In the genomic region with DNA sequence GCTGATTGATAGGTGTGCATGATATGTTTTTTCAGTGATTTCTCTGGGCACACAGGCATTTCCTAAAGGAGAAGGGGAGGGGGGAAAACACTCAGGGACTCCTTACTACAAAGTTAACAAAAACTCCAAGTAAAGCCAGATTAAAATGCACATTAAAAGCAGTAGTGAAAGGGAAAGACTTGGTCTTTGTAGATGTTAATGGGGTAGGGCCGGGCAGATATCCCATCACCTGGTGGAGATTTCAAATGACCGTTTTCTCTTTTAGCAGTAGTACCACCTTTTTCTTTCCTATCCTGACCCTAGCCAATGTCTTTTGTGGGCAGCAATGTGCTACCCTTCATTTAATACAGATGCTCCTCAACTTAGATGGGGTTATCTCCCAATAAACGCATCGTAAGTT, we compare ENCODE assay signal across 18 cellular contexts. TPM values are rescaled to one million over a fixed set of nuclear protein-coding genes. Genes with fewer than 3 reads are reported as not detected.
DNase-seq lines count a peak whose midpoint lies in the region; FAIRE-seq and TF ChIP-seq lines count a peak whose summit lies in the region.
"Had no signal": no experiment of that assay in that cellular context is flagged by ENCODE, and none has a peak within 500 bp of the region (broad histone marks: within the 10 kb centered on the region; RNA-seq: fewer than 3 reads in every experiment).

No MANE protein-coding gene starts in this region.

- no peak for TF ChIP-seq POLR2A in H1 (IDR thresholded peaks at IDR 0.05; ENCODE audit: control extremely low read depth in 1 of 2, low read depth in 2 of 2, low read length in 2 of 2)
- no peak for TF ChIP-seq POLR2A in vagina (IDR thresholded peaks at IDR 0.05)

- no peak overlapping the region for H4K5ac ChIP-seq in H1 (ENCODE audit: insufficient read length, low read depth, low read length)

- H3K27me3 Mint-ChIP-seq in CD8-positive, alpha-beta memory T cell = no peaks in the 10 kb centered on the region
- H3K27me3 Mint-ChIP-seq in neural progenitor cell (ENCODE audit: insufficient read depth, low read depth) = peaks cover 2% of the 10 kb centered on the region
- H3K27me3 Mint-ChIP-seq: B cell had no signal

- H3K9me3 ChIP-seq in CD8-positive, alpha-beta memory T cell (ENCODE audit: low read length) = no peaks in the 10 kb centered on the region
- H3K9me3 ChIP-seq in HUES64 (ENCODE audit: insufficient read depth, low read depth, low read length) = no peaks in the 10 kb centered on the region
- H3K9me3 ChIP-seq in H1 (ENCODE audit: insufficient read depth in 2 of 2, low read depth in 1 of 2, low read length in 1 of 2) = no peaks in the 10 kb centered on the region
- no peaks in the 10 kb centered on the region for H3K9me3 ChIP-seq in neural progenitor cell (ENCODE audit: low read depth)
- no peaks in the 10 kb centered on the region for H3K9me3 ChIP-seq in vagina

- 63% methylated on average over 4 of the region's 4 CpGs for WGBS in HUES64
- WGBS in H1 (ENCODE audit: extremely low coverage in 1 of 2, insufficient coverage in 1 of 2, insufficient read length in 1 of 2, insufficient replicate concordance in 2 of 2, low coverage in 1 of 2, low lambda C conversion rate in 2 of 2, missing lambda C conversion rate in 1 of 2), 2 experiments = 71% methylated on average over 4 of the region's 4 CpGs; no CpG with 5 or more reads in 1 of the 2 experiments

- H4K8ac ChIP-seq in H1 (ENCODE audit: extremely low read depth, insufficient read depth, low read length) = no peak overlapping the region

- H3K9ac ChIP-seq in HUES64 (ENCODE audit: low read depth, low read length) (no peak overlapping the region), H1 (replicated peaks in 1 of 4; ENCODE audit: extremely low read depth in 1 of 4, low read depth in 3 of 4, low read length in 3 of 4) (no peak overlapping the region), neural progenitor cell (no peak overlapping the region)
- H3K9ac ChIP-seq: BLaER1 treated with 17β-estradiol and CSF1 and Interleukin-3, amounts not matched to agents 10 nM and 100 nM; GM23248 had no signal

- FAIRE-seq in H1 (lab: Jason Lieb, UNC) = peak; percentile 28
- FAIRE-seq: D721Med, G401.6, GM12892, GM18507 had no signal

- H3K27ac ChIP-seq in CD8-positive, alpha-beta memory T cell (ENCODE audit: low read depth, low read length) = no peak overlapping the region
- H3K27ac ChIP-seq in HUES64 (ENCODE audit: low read depth, low read length) (peak overlapping the region; percentile 31; the same call in 1 of the 2 replicates), H1 (ENCODE audit: low read depth, low read length) (no peak overlapping the region), neural progenitor cell (peak overlapping the region; percentile 45), vagina (no peak overlapping the region)
- H3K27ac ChIP-seq: BLaER1 treated with 17β-estradiol and CSF1 and Interleukin-3, amounts not matched to agents 10 nM and 100 nM; GM23248 had no signal

- H4K91ac ChIP-seq in H1 (replicated peaks; ENCODE audit: insufficient read length, low read length) = no peak overlapping the region

- DNase-seq in CD8-positive, alpha-beta memory T cell = no peak
- DNase-seq in H1 (ENCODE audit: low read depth in 1 of 2, low spot score in 2 of 2) = no peak
- no peak for DNase-seq in neural progenitor cell (ENCODE audit: low spot score)
- DNase-seq in vagina (ENCODE audit: extremely low spot score in 2 of 2) = no peak
- DNase-seq in activated CD4-positive, alpha-beta T cell treated with anti-CD3 and anti-CD28 coated beads, Interleukin-2, amount 50 U/mL, for 48 hours = no peak
- DNase-seq in A172 (ENCODE audit: low spot score) = no peak
- DNase-seq: 8988T; CD8-positive, alpha-beta T cell; COR-L47; GM23248; H7 had no signal

- H3K9me3 Mint-ChIP-seq in CD8-positive, alpha-beta memory T cell = no peaks in the 10 kb centered on the region
- H3K9me3 Mint-ChIP-seq in neural progenitor cell = no peaks in the 10 kb centered on the region

- H3K4me2 ChIP-seq in H1 (ENCODE audit: insufficient read depth in 1 of 2, low read depth in 2 of 2, low read length in 2 of 2) (peak overlapping the region; percentile 31 to 39; a peak in 3 of 4 replicates), neural progenitor cell (peak overlapping the region; percentile 36)
- H3K4me2 ChIP-seq: BLaER1 treated with 17β-estradiol and CSF1 and Interleukin-3, amounts not matched to agents 10 nM and 100 nM had no signal

- no peaks in the 10 kb centered on the region for H3K23me2 ChIP-seq in H1 (ENCODE audit: low read depth, low read length)

- H3K4me1 ChIP-seq in CD8-positive, alpha-beta memory T cell (ENCODE audit: insufficient read depth, low read length) = no peaks in the 10 kb centered on the region
- H3K4me1 ChIP-seq in HUES64 (ENCODE audit: insufficient read depth, low read length) (peaks cover 16% of the 10 kb centered on the region), H1 (replicated peaks in 1 of 4; ENCODE audit: control insufficient read depth in 3 of 4, insufficient read depth in 4 of 4, low read length in 3 of 4) (peaks cover 3 to 10% (median 6%) of the 10 kb centered on the region in 4 experiments; a peak in 6 of 7 replicates), neural progenitor cell (peaks cover 44% of the 10 kb centered on the region), vagina (no peaks in the 10 kb centered on the region)

- POLR2A ChIA-PET in CD8-positive, alpha-beta memory T cell (lab: Charles Lee) = no interaction called here
- POLR2A ChIA-PET in H1 (lab: Charles Lee; ENCODE audit: partially characterized antibody) = interaction anchor here (0.9 to 5.7 kb wide), 8 partner anchors 9 to 54 kb away, joined by 3 to 31 read pairs (median 4); a partner anchor contains a TSS

- H3K79me2 ChIP-seq in H1 (ENCODE audit: control insufficient read depth in 1 of 2, insufficient read depth in 2 of 2, low read length in 2 of 2) (no peaks in the 10 kb centered on the region), neural progenitor cell (ENCODE audit: low read depth) (no peaks in the 10 kb centered on the region)

- no peak overlapping the region for H2BK20ac ChIP-seq in H1 (ENCODE audit: low read length)

- no peak overlapping the region for H3K23ac ChIP-seq in H1 (ENCODE audit: insufficient read length)

- CTCF ChIA-PET in CD8-positive, alpha-beta memory T cell (lab: Charles Lee) = no interaction called here
- CTCF ChIA-PET in H1 (lab: Charles Lee; ENCODE audit: partially characterized antibody) = interaction anchor here (0.5 to 2.2 kb wide), 5 partner anchors 9 to 161 kb away, joined by 3 to 15 read pairs (median 3); no protein-coding TSS in a partner anchor

- no peak overlapping the region for H3K14ac ChIP-seq in H1 (ENCODE audit: insufficient read length)

- no peak overlapping the region for H2BK15ac ChIP-seq in H1 (ENCODE audit: low read length)

- no peak for TF ChIP-seq EP300 in H1 (IDR thresholded peaks at IDR 0.05; ENCODE audit: borderline replicate concordance in 1 of 2, low read depth in 2 of 2, low read length in 2 of 2)

- no peaks in the 10 kb centered on the region for H4K20me1 ChIP-seq in H1 (replicated peaks in 1 of 2; ENCODE audit: control insufficient read depth in 1 of 2, insufficient read depth in 2 of 2, low read length in 2 of 2)
- H4K20me1 ChIP-seq in neural progenitor cell (ENCODE audit: low read depth) = no peaks in the 10 kb centered on the region
- H4K20me1 ChIP-seq: BLaER1 treated with 17β-estradiol and CSF1 and Interleukin-3, amounts not matched to agents 10 nM and 100 nM had no signal

- H2AK5ac ChIP-seq in H1 (ENCODE audit: low read depth, low read length) = no peak overlapping the region

- 0 out of 2 replicates have a peak overlapping the region, but pooled peaks have one; percentile 34 for H3K18ac ChIP-seq in H1 (ENCODE audit: extremely low read depth, low read length)

- H2BK120ac ChIP-seq in H1 (replicated peaks; ENCODE audit: low read depth, low read length) = no peak overlapping the region

- H3K4me3 Mint-ChIP-seq in CD8-positive, alpha-beta memory T cell = no peak overlapping the region
- no peak overlapping the region for H3K4me3 Mint-ChIP-seq in neural progenitor cell
- H3K4me3 Mint-ChIP-seq: B cell; CD8-positive, alpha-beta T cell had no signal

- no peaks in the 10 kb centered on the region for H3K36me3 ChIP-seq in CD8-positive, alpha-beta memory T cell (ENCODE audit: insufficient read depth, low read length)
- H3K36me3 ChIP-seq in HUES64 (ENCODE audit: insufficient read depth, low read length) (peaks cover 4% of the 10 kb centered on the region; the same call in 1 of the 2 replicates), H1 (ENCODE audit: control insufficient read depth in 2 of 4, insufficient read depth in 4 of 4, low read length in 3 of 4) (no peaks in the 10 kb centered on the region), neural progenitor cell (no peaks in the 10 kb centered on the region), vagina (no peaks in the 10 kb centered on the region)

- no peak overlapping the region for H3K4me3 ChIP-seq in CD8-positive, alpha-beta memory T cell (ENCODE audit: low read length)
- H3K4me3 ChIP-seq in HUES64 (ENCODE audit: low read length) (no peak overlapping the region; the same call in 1 of the 2 replicates), H1 (ENCODE audit: extremely low read depth in 1 of 4, insufficient read depth in 2 of 4, low read depth in 3 of 4, low read length in 4 of 4) (no peak overlapping the region; a peak in 1 of 8 replicates), neural progenitor cell (no peak overlapping the region), vagina (no peak overlapping the region)
- H3K4me3 ChIP-seq: BLaER1 treated with 17β-estradiol and CSF1 and Interleukin-3, amounts not matched to agents 10 nM and 100 nM; GM23248 had no signal

- H2AFZ ChIP-seq in H1 (ENCODE audit: low read length) = no peak overlapping the region
- no peak overlapping the region for H2AFZ ChIP-seq in neural progenitor cell (replicated peaks)
- H2AFZ ChIP-seq: GM23248 had no signal

- H3K36me3 Mint-ChIP-seq in CD8-positive, alpha-beta memory T cell = peaks cover 4 to 7% (median 5%) of the 10 kb centered on the region in 3 donors
- H3K36me3 Mint-ChIP-seq in neural progenitor cell = no peaks in the 10 kb centered on the region

- H3K56ac ChIP-seq in H1 (replicated peaks; ENCODE audit: insufficient read length, low read depth, low read length) = no peak overlapping the region

- no peak overlapping the region for H2BK12ac ChIP-seq in H1 (ENCODE audit: low read depth, low read length)

- intact Hi-C loops in vagina (cut with DNase I) = no loop called here

- peaks cover 8 to 26% (median 12%) of the 10 kb centered on the region in 3 donors for H3K4me1 Mint-ChIP-seq in CD8-positive, alpha-beta memory T cell
- H3K4me1 Mint-ChIP-seq in neural progenitor cell = no peaks in the 10 kb centered on the region
- H3K4me1 Mint-ChIP-seq: B cell had no signal

- TF ChIP-seq RAD21 in H1 (IDR thresholded peaks at IDR 0.05 in 1 of 2, conservative IDR thresholded peaks at IDR 0.05 in 1 of 2; ENCODE audit: low read depth in 2 of 2, low read length in 2 of 2) = no peak

- H3K27me3 ChIP-seq in CD8-positive, alpha-beta memory T cell (ENCODE audit: insufficient read depth, low read length, poor library complexity, severe bottlenecking) = no peaks in the 10 kb centered on the region
- no peaks in the 10 kb centered on the region for H3K27me3 ChIP-seq in HUES64 (ENCODE audit: insufficient read depth, low read length)
- H3K27me3 ChIP-seq in H1 (replicated peaks in 1 of 4; ENCODE audit: control insufficient read depth in 3 of 4, extremely low read depth in 1 of 4, insufficient read depth in 3 of 4, low read length in 3 of 4) = no peaks in the 10 kb centered on the region
- H3K27me3 ChIP-seq in neural progenitor cell = no peaks in the 10 kb centered on the region
- no peaks in the 10 kb centered on the region for H3K27me3 ChIP-seq in vagina
- H3K27me3 ChIP-seq: BLaER1 treated with 17β-estradiol and CSF1 and Interleukin-3, amounts not matched to agents 10 nM and 100 nM had no signal

- H3F3A ChIP-seq in neural progenitor cell (ENCODE audit: low read depth) = peaks cover 34% of the 10 kb centered on the region

- no peak for TF ChIP-seq CTCF in H1 (IDR thresholded peaks at IDR 0.05; ENCODE audit: control extremely low read depth in 1 of 3, insufficient read depth in 1 of 3, low read depth in 1 of 3, low read length in 3 of 3)
- no peak for TF ChIP-seq CTCF in neural progenitor cell (IDR thresholded peaks at IDR 0.05)
- no peak for TF ChIP-seq CTCF in vagina (IDR thresholded peaks at IDR 0.05)

- H3K4ac ChIP-seq in H1 (replicated peaks; ENCODE audit: insufficient read length, low read depth, low read length) = no peak overlapping the region

- peak overlapping the region in 5 of 8 donors; percentile 14 to 65 (median 34) for H3K27ac Mint-ChIP-seq in CD8-positive, alpha-beta memory T cell
- H3K27ac Mint-ChIP-seq in neural progenitor cell = no peak overlapping the region
- H3K27ac Mint-ChIP-seq: B cell; CD8-positive, alpha-beta T cell had no signal

- H3K79me1 ChIP-seq in H1 (ENCODE audit: low read depth, low read length) = no peaks in the 10 kb centered on the region

- no peak overlapping the region for H2BK5ac ChIP-seq in H1 (ENCODE audit: low read depth, low read length)

RNA-seq across cellular contexts. Expression of a gene that starts 32.5 kb away (rescaled TPM):
- total RNA-seq in CD8-positive, alpha-beta memory T cell = 10 to 100 TPM; 64.5 to 68.3 TPM
- 25.2 TPM for polyA plus RNA-seq in CD8-positive, alpha-beta memory T cell
- polyA plus RNA-seq in HUES64 (2013, experiment 1 of 2) = 25.2 TPM
- 24.5 TPM for polyA plus RNA-seq in HUES64 (2013, experiment 2 of 2)
- 31.6 and 31.8 TPM in 2 replicates for total RNA-seq in H1 (2021; fragmentation: NEBNext Ultra II Directional; extraction: Animal tissue kit (Norgen Biotek cat#: 25700))
- 10.7 and 13.8 TPM in 2 replicates for polyA plus RNA-seq in H1 (2011; rRNA removed)
- polyA plus RNA-seq in H1 (2011; cell fraction: cytosol; rRNA removed) = 18.4 TPM
- 18.5 TPM for polyA plus RNA-seq in H1 (2011; cell fraction: nucleus; rRNA removed)
- polyA plus RNA-seq in H1 (2012, experiment 1 of 2) = 19.4 to 28.4 TPM (median 23.4 TPM) in 4 replicates
- polyA plus RNA-seq in H1 (2012, experiment 2 of 2) = 3.7 TPM
- polyA plus RNA-seq in H1 (2013, experiment 1 of 2) = 21.3 TPM
- 20.9 TPM for polyA plus RNA-seq in H1 (2013, experiment 2 of 2)
- 11.0 and 14.6 TPM in 2 replicates for polyA minus RNA-seq in H1 (2011; rRNA and poly(A)+ RNA removed)
- polyA minus RNA-seq in H1 (2011; cell fraction: cytosol; rRNA and poly(A)+ RNA removed) = 7.4 TPM
- 30.4 TPM for polyA minus RNA-seq in H1 (2011; cell fraction: nucleus; rRNA and poly(A)+ RNA removed)
- total RNA-seq in neural progenitor cell (ENCODE audit: low replicate concordance) (34.1 and 69.7 TPM in 2 replicates), vagina (14.5 TPM)
- total RNA-seq in A172 (2014; rRNA removed; shearing (Covaris generic)) = 43.2 and 58.2 TPM in 2 replicates

RNA-seq across cellular contexts. Expression of a gene that starts 48.9 kb away (rescaled TPM):
- 10 to 100 TPM; 13.6 to 13.9 TPM for total RNA-seq in CD8-positive, alpha-beta memory T cell
- 6.0 TPM for polyA plus RNA-seq in CD8-positive, alpha-beta memory T cell
- polyA plus RNA-seq in HUES64 (2013, experiment 1 of 2) = 6.4 TPM
- 8.2 TPM for polyA plus RNA-seq in HUES64 (2013, experiment 2 of 2)
- total RNA-seq in H1 (2021; fragmentation: NEBNext Ultra II Directional; extraction: Animal tissue kit (Norgen Biotek cat#: 25700)) = 24.6 and 25.4 TPM in 2 replicates
- polyA plus RNA-seq in H1 (2011; rRNA removed) = 2.1 and 3.3 TPM in 2 replicates
- polyA plus RNA-seq in H1 (2011; cell fraction: cytosol; rRNA removed) = 5.3 TPM
- 3.2 TPM for polyA plus RNA-seq in H1 (2011; cell fraction: nucleus; rRNA removed)
- polyA plus RNA-seq in H1 (2012, experiment 1 of 2) = 8.3 to 20.3 TPM (median 10.4 TPM) in 4 replicates
- 0.39 TPM for polyA plus RNA-seq in H1 (2012, experiment 2 of 2)
- 9.2 TPM for polyA plus RNA-seq in H1 (2013, experiment 1 of 2)
- polyA plus RNA-seq in H1 (2013, experiment 2 of 2) = 9.4 TPM
- polyA minus RNA-seq in H1 (2011; rRNA and poly(A)+ RNA removed) = 9.0 and 14.6 TPM in 2 replicates
- polyA minus RNA-seq in H1 (2011; cell fraction: cytosol; rRNA and poly(A)+ RNA removed) = 4.6 TPM
- polyA minus RNA-seq in H1 (2011; cell fraction: nucleus; rRNA and poly(A)+ RNA removed) = 19.8 TPM
- total RNA-seq in neural progenitor cell (ENCODE audit: low replicate concordance) (9.0 and 13.7 TPM in 2 replicates), vagina (7.4 TPM)
- 3.2 and 3.6 TPM in 2 replicates for total RNA-seq in A172 (2014; rRNA removed; shearing (Covaris generic))

RNA-seq across cellular contexts. Expression of a gene that starts 53.8 kb away (rescaled TPM):
- total RNA-seq in CD8-positive, alpha-beta memory T cell = 10 to 100 TPM; 25.4 to 27.9 TPM
- polyA plus RNA-seq in CD8-positive, alpha-beta memory T cell = 36.4 TPM
- 6.4 TPM for polyA plus RNA-seq in HUES64 (2013, experiment 1 of 2)
- polyA plus RNA-seq in HUES64 (2013, experiment 2 of 2) = 5.9 TPM
- 8.9 TPM in 2 replicates for total RNA-seq in H1 (2021; fragmentation: NEBNext Ultra II Directional; extraction: Animal tissue kit (Norgen Biotek cat#: 25700))
- 2.6 and 3.2 TPM in 2 replicates for polyA plus RNA-seq in H1 (2011; rRNA removed)
- polyA plus RNA-seq in H1 (2011; cell fraction: cytosol; rRNA removed) = 4.6 TPM
- polyA plus RNA-seq in H1 (2011; cell fraction: nucleus; rRNA removed) = 7.2 TPM
- 3.6 to 5.4 TPM (median 4.7 TPM) in 4 replicates for polyA plus RNA-seq in H1 (2012, experiment 1 of 2)
- 0.51 TPM for polyA plus RNA-seq in H1 (2012, experiment 2 of 2)
- 5.2 TPM for polyA plus RNA-seq in H1 (2013, experiment 1 of 2)
- polyA plus RNA-seq in H1 (2013, experiment 2 of 2) = 5.2 TPM
- 14.5 and 17.1 TPM in 2 replicates for polyA minus RNA-seq in H1 (2011; rRNA and poly(A)+ RNA removed)
- 7.2 TPM for polyA minus RNA-seq in H1 (2011; cell fraction: cytosol; rRNA and poly(A)+ RNA removed)
- 53.1 TPM for polyA minus RNA-seq in H1 (2011; cell fraction: nucleus; rRNA and poly(A)+ RNA removed)
- total RNA-seq in neural progenitor cell (ENCODE audit: low replicate concordance) (26.9 and 37.0 TPM in 2 replicates), vagina (14.5 TPM)
- total RNA-seq in A172 (2014; rRNA removed; shearing (Covaris generic)) = 8.0 and 8.3 TPM in 2 replicates

Comparison
In these comparisons a context has a peak if more than half of its experiments do, and no peak if none do; other contexts are left out.
1. H3K27ac ChIP-seq: peak in HUES64 (single experiment) and neural progenitor cell (single experiment); none in CD8-positive, alpha-beta memory T cell (single experiment), H1 (single experiment) and vagina (single experiment).